ENCODE assay signal across 14 cellular contexts in genomic region chr17:77856551-77857305, GRCh38.
"Had no signal": no experiment of that assay in that cellular context is flagged by ENCODE, and none has a peak within 500 bp of the region (broad histone marks: within the 10 kb centered on the region; RNA-seq: fewer than 3 reads in every experiment).

No MANE protein-coding gene starts in this region.

- H3K27me3 ChIP-seq: adrenal gland, dorsolateral prefrontal cortex, SJSA1 had no signal

- H3K4me3 Mint-ChIP-seq: activated naive CD4-positive, alpha-beta T cell treated with anti-CD3 and anti-CD28 coated beads, Interleukin-2, amount 10 ng/mL, durations not matched to agents 7 days and 5 days had no signal

- H3K9me3 ChIP-seq: adrenal gland had no signal

- H3K9me3 Mint-ChIP-seq: activated naive CD4-positive, alpha-beta T cell treated with anti-CD3 and anti-CD28 coated beads, Interleukin-2, amount 10 ng/mL, durations not matched to agents 7 days and 5 days had no signal

- H3K36me3 Mint-ChIP-seq: activated naive CD4-positive, alpha-beta T cell treated with anti-CD3 and anti-CD28 coated beads, Interleukin-2, amount 10 ng/mL, durations not matched to agents 7 days and 5 days had no signal

- ATAC-seq: esophagus mucosa, right cardiac atrium had no signal

- DNase-seq: activated CD4-positive, CD25-positive, alpha-beta regulatory T cell treated with anti-CD3 and anti-CD28 coated beads, Interleukin-2, amount 50 U/mL, for 72 hours; activated naive CD4-positive, alpha-beta T cell treated with anti-CD3 and anti-CD28 coated beads, Interleukin-2, amount 10 ng/mL, durations not matched to agents 7 days and 5 days; adrenal gland; midbrain; right cardiac atrium; small intestine; stimulated activated CD8-positive, alpha-beta memory T cell treated with anti-CD3 and anti-CD28 coated beads, Interleukin-4, amount 100 ng/mL, for 48 hours; substantia nigra; T-helper 9 cell; trophoblast cell had no signal

- H3K36me3 ChIP-seq: adrenal gland, SJSA1 had no signal

- H3K4me3 ChIP-seq: adrenal gland, dorsolateral prefrontal cortex, SJSA1 had no signal

- H3K27ac ChIP-seq: adrenal gland, dorsolateral prefrontal cortex, SJSA1 had no signal

- H3K27ac Mint-ChIP-seq: progenitor cell of endocrine pancreas had no signal

- H3K4me1 ChIP-seq: adrenal gland, SJSA1 had no signal
